In the genomic region with DNA sequence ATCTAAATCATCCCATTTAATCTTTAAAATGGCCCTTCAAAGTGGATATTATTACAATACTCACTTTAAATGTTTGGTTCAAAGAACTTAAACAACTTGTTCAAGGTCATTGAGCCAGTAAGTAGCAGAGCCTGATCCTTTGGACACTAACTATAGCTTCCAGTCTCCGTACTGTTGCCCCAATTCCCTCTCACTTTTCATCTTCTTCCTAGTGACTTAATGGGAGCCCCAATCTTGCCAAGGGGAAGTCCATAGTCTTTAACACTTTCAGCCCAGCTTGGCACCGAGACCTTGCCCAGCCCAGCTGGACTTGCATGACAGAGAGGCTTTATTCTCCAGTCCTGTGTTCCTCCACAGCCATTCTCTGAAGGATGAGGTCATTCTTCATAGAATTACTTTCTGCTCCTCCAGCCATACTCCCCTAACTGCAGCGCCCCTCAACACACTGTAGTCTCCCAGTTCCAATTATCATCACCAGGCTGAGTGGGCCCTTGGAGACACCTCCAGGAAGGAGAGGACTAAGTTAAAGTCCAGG, we compare ENCODE assay signal across 19 cellular contexts.
"Had no signal": no experiment of that assay in that cellular context is flagged by ENCODE, and none has a peak within 500 bp of the region (broad histone marks: within the 10 kb centered on the region; RNA-seq: fewer than 3 reads in every experiment).

No MANE protein-coding gene starts in this region.

- H3K36me3 ChIP-seq: ascending aorta, gastrocnemius medialis, heart right ventricle, neutrophil had no signal

- ATAC-seq: activated CD8-positive, alpha-beta T cell treated with anti-CD3 and anti-CD28 coated beads for 36 hours; gastrocnemius medialis; heart right ventricle; left cardiac atrium; natural killer cell treated with Interleukin-12 subunit alpha and Interleukin-12 subunit beta and Interleukin-15 and Interleukin-18, amount 100 ng/mL, for 72 hours had no signal

- H3K27ac ChIP-seq: ascending aorta, gastrocnemius medialis, heart right ventricle, neutrophil had no signal

- H3K27me3 ChIP-seq: ascending aorta, gastrocnemius medialis, heart right ventricle had no signal

- H3K27ac Mint-ChIP-seq: activated CD4-positive, alpha-beta T cell treated with anti-CD3 and anti-CD28 coated beads, Interleukin-2, amount 10 ng/mL, durations not matched to agents 24 days and 14 days; activated CD8-positive, alpha-beta T cell treated with anti-CD3 and anti-CD28 coated beads for 36 hours; activated naive CD4-positive, alpha-beta T cell treated with anti-CD3 and anti-CD28 coated beads for 36 hours; activated T-helper 2 cell treated with anti-CD3 and anti-CD28 coated beads, Interferon-gamma antibody, Interleukin-2, Interleukin-4, amounts not matched to agents 10 μg/mL and 5 μg/mL and 100 μg/mL, durations not matched to agents 14 hours and 24 hours and 36 hours; natural killer cell treated with Interleukin-12 subunit alpha and Interleukin-12 subunit beta and Interleukin-15 and Interleukin-18, amount 100 ng/mL, for 72 hours; T-helper 1 cell treated with Interleukin-12 subunit alpha and Interleukin-12 subunit beta and Interleukin-4 antibody, amounts not matched to agents 30 μg/mL and 1 μg/mL, for 36 hours had no signal

- H3K9me3 Mint-ChIP-seq: activated CD4-positive, alpha-beta T cell treated with anti-CD3 and anti-CD28 coated beads, Interleukin-2, amount 10 ng/mL, durations not matched to agents 24 days and 14 days; activated CD8-positive, alpha-beta T cell treated with anti-CD3 and anti-CD28 coated beads for 36 hours; activated naive CD4-positive, alpha-beta T cell treated with anti-CD3 and anti-CD28 coated beads for 36 hours; activated T-helper 2 cell treated with anti-CD3 and anti-CD28 coated beads, Interferon-gamma antibody, Interleukin-2, Interleukin-4, amounts not matched to agents 10 μg/mL and 5 μg/mL and 100 μg/mL, durations not matched to agents 14 hours and 24 hours and 36 hours; natural killer cell treated with Interleukin-12 subunit alpha and Interleukin-12 subunit beta and Interleukin-15 and Interleukin-18, amount 100 ng/mL, for 72 hours; T-helper 1 cell treated with Interleukin-12 subunit alpha and Interleukin-12 subunit beta and Interleukin-4 antibody, amounts not matched to agents 30 μg/mL and 1 μg/mL, for 36 hours had no signal

- H3K4me3 Mint-ChIP-seq: activated CD4-positive, alpha-beta T cell treated with anti-CD3 and anti-CD28 coated beads, Interleukin-2, amount 10 ng/mL, durations not matched to agents 24 days and 14 days; activated CD8-positive, alpha-beta T cell treated with anti-CD3 and anti-CD28 coated beads for 36 hours; activated naive CD4-positive, alpha-beta T cell treated with anti-CD3 and anti-CD28 coated beads for 36 hours; natural killer cell treated with Interleukin-12 subunit alpha and Interleukin-12 subunit beta and Interleukin-15 and Interleukin-18, amount 100 ng/mL, for 72 hours; T-helper 1 cell treated with Interleukin-12 subunit alpha and Interleukin-12 subunit beta and Interleukin-4 antibody, amounts not matched to agents 30 μg/mL and 1 μg/mL, for 36 hours had no signal

- H3K36me3 Mint-ChIP-seq: natural killer cell treated with Interleukin-12 subunit alpha and Interleukin-12 subunit beta and Interleukin-15 and Interleukin-18, amount 100 ng/mL, for 72 hours had no signal

- H3K9me3 ChIP-seq: ascending aorta, gastrocnemius medialis, heart right ventricle, neutrophil had no signal

- H3K4me1 ChIP-seq: ascending aorta, gastrocnemius medialis had no signal

- H3K4me1 Mint-ChIP-seq: activated CD4-positive, alpha-beta T cell treated with anti-CD3 and anti-CD28 coated beads, Interleukin-2, amount 10 ng/mL, durations not matched to agents 24 days and 14 days had no signal

- DNase-seq: activated CD4-positive, alpha-beta T cell treated with anti-CD3 and anti-CD28 coated beads, Interleukin-2, amount 10 ng/mL, durations not matched to agents 24 days and 14 days; activated CD8-positive, alpha-beta T cell treated with anti-CD3 and anti-CD28 coated beads for 36 hours; activated naive CD4-positive, alpha-beta T cell treated with anti-CD3 and anti-CD28 coated beads for 36 hours; activated T-cell treated with anti-CD3 and anti-CD28 coated beads, Interleukin-2, amount 50 U/mL, for 1 hour; cortex of kidney; effector CD4-positive, alpha-beta T cell; gastrocnemius medialis; heart right ventricle; left cardiac atrium; mesendoderm; stimulated activated CD4-positive, alpha-beta T cell treated with anti-CD3 and anti-CD28 coated beads, Interleukin-12 subunit alpha, Interleukin-12 subunit beta, amount 100 ng/mL, for 4 hours; stimulated activated CD4-positive, alpha-beta T cell treated with anti-CD3 and anti-CD28 coated beads, Interleukin-1b, Interleukin-23, amount 100 ng/mL, for 48 hours; stimulated activated naive CD4-positive, alpha-beta T cell treated with Interleukin-2 at 50 U/mL for 16 hours; trophoblast cell had no signal

- H3K4me3 ChIP-seq: ascending aorta, gastrocnemius medialis, heart right ventricle had no signal
